In the genomic region with DNA sequence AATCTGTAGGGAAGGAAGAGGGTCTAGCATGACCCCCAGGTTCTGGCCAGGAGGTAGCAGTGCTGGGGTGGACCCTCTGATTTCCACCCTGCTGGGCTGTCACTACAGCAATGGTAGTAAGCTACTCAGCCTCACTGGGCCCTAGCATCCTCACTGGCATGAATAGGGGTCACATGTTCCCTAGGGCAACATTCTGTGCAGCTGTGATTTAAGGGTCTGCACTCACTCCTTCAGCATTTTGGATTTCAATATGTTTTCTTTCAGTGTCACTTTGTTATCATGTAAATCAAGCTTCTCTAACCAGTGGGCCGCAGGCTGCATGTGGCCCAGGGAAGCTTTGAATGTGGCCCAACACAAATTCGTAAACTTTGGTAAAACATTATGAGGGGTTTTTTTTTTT, we compare ENCODE assay signal across 20 cellular contexts. TPM values are rescaled to one million over a fixed set of nuclear protein-coding genes. Genes with fewer than 3 reads are reported as not detected.
DNase-seq lines count a peak whose midpoint lies in the region; ATAC-seq and TF ChIP-seq lines count a peak whose summit lies in the region.
"Had no signal": no experiment of that assay in that cellular context is flagged by ENCODE, and none has a peak within 500 bp of the region (broad histone marks: within the 10 kb centered on the region; RNA-seq: fewer than 3 reads in every experiment).

No MANE protein-coding gene starts in this region.

- H3K27me3 ChIP-seq in GM23338 (ENCODE audit: insufficient read depth): no peaks in the 10 kb centered on the region
- H3K27me3 ChIP-seq: foreskin keratinocyte had no signal

- DNase-seq in GM23338 (ENCODE audit: low spot score) (peak; percentile 15), medulla oblongata (ENCODE audit: extremely low spot score) (peak; percentile 53), NCI-H2081 (lab: John Stamatoyannopoulos, UW) (no peak), GM20000 (ENCODE audit: low spot score) (no peak), KBM-7 (no peak)
- DNase-seq: activated CD4-positive, alpha-beta T cell treated with anti-CD3 and anti-CD28 coated beads, Interleukin-2, amount 50 U/mL, for 4 hours; activated naive CD4-positive, alpha-beta T cell treated with anti-CD3 and anti-CD28 coated beads for 36 hours; activated T-cell treated with anti-CD3 and anti-CD28 coated beads for 4 hours; Caco-2; foreskin keratinocyte; Kasumi-1; NCI-H1105; NCI-H524 treated with DMSO at 0.1 percent for 48 hours; SHP77 had no signal

- no peak for ATAC-seq in GM23338
- ATAC-seq in HG03457 (IDR thresholded peaks at IDR 0.05; ENCODE audit: unreplicated experiment): no peak
- ATAC-seq: foreskin keratinocyte had no signal

- H3K4me1 Mint-ChIP-seq in GM23338: peaks cover 46% of the 10 kb centered on the region

- H3K27ac ChIP-seq in GM23338 (ENCODE audit: low read depth): no peak overlapping the region
- peak overlapping the region; percentile 69 for H3K27ac ChIP-seq in cingulate gyrus (ENCODE audit: low read depth, low read length)
- peak overlapping the region; percentile 95 for H3K27ac ChIP-seq in temporal lobe (ENCODE audit: low read depth, low read length)
- H3K27ac ChIP-seq: foreskin keratinocyte, parathyroid adenoma had no signal

- no peak overlapping the region for H2AFZ ChIP-seq in GM23338
- H2AFZ ChIP-seq: parathyroid adenoma had no signal

- no peaks in the 10 kb centered on the region for H3F3A ChIP-seq in GM23338 (replicated peaks; ENCODE audit: low read depth)

- H3K9me2 ChIP-seq in GM23338 (ENCODE audit: insufficient read depth): no peaks in the 10 kb centered on the region

- H3K4me3 ChIP-seq in GM23338: no peak overlapping the region
- H3K4me3 ChIP-seq: coronary artery had no signal

- H3K4me3 Mint-ChIP-seq in GM23338: no peak overlapping the region
- H3K4me3 Mint-ChIP-seq: activated naive CD4-positive, alpha-beta T cell treated with anti-CD3 and anti-CD28 coated beads for 36 hours; T-helper 1 cell treated with Interleukin-12 subunit alpha and Interleukin-12 subunit beta and Interleukin-4 antibody, amounts not matched to agents 30 μg/mL and 1 μg/mL, for 36 hours had no signal

- no peaks in the 10 kb centered on the region for H3K36me3 ChIP-seq in GM23338 (ENCODE audit: insufficient read depth)

- H3K4me1 ChIP-seq in GM23338 (ENCODE audit: insufficient read depth): peaks cover 28% of the 10 kb centered on the region
- H3K4me1 ChIP-seq: foreskin keratinocyte had no signal

- H3K79me2 ChIP-seq in GM23338 (replicated peaks; ENCODE audit: insufficient read depth): peaks cover 44% of the 10 kb centered on the region

- in situ Hi-C loops in KBM-7 (cut with MboI; ENCODE audit: low pct_unique_long_range_greater_than_20kb, low sequenced_read_pairs): no loop called here

- H3K4me2 ChIP-seq in GM23338: 0 out of 2 replicates have a peak overlapping the region, but pooled peaks have one; percentile 34

- H3K9me3 Mint-ChIP-seq in GM23338: no peaks in the 10 kb centered on the region
- H3K9me3 Mint-ChIP-seq: activated naive CD4-positive, alpha-beta T cell treated with anti-CD3 and anti-CD28 coated beads for 36 hours; T-helper 1 cell treated with Interleukin-12 subunit alpha and Interleukin-12 subunit beta and Interleukin-4 antibody, amounts not matched to agents 30 μg/mL and 1 μg/mL, for 36 hours had no signal

- no peaks in the 10 kb centered on the region for H4K20me1 ChIP-seq in GM23338 (replicated peaks; ENCODE audit: insufficient read depth)

- peaks cover 3% of the 10 kb centered on the region for H3K27me3 Mint-ChIP-seq in GM23338 (ENCODE audit: insufficient read depth, low read depth, poor library complexity)

- no peak for TF ChIP-seq CTCF in GM23338 (conservative IDR thresholded peaks at IDR 0.05; ENCODE audit: low read depth in 2 of 2)
- TF ChIP-seq CTCF in GM20000 (IDR thresholded peaks at IDR 0.05; ENCODE audit: extremely low read depth, missing control alignments): no peak

- H3K27ac Mint-ChIP-seq in GM23338: peak overlapping the region; percentile 30; the same call in 1 of the 2 replicates
- H3K27ac Mint-ChIP-seq: activated naive CD4-positive, alpha-beta T cell treated with anti-CD3 and anti-CD28 coated beads for 36 hours had no signal

- H3K36me3 Mint-ChIP-seq in GM23338 (ENCODE audit: low read depth): no peaks in the 10 kb centered on the region

TF ChIP-seq in GM23338, 12 proteins besides CTCF, POLR2A, EP300 and RAD21:
- no peak for TF ChIP-seq STAT1 (IDR thresholded peaks at IDR 0.05; ENCODE audit: unreplicated experiment)
- no peak for TF ChIP-seq EZH2phosphoT487 (IDR thresholded peaks at IDR 0.05; ENCODE audit: unreplicated experiment)
- TF ChIP-seq ZNF114 (CRISPR knock-in tag; IDR thresholded peaks at IDR 0.05): no peak
- TF ChIP-seq EZH2 (IDR thresholded peaks at IDR 0.05; ENCODE audit: low read depth, unreplicated experiment): no peak
- TF ChIP-seq, protein P1, sequence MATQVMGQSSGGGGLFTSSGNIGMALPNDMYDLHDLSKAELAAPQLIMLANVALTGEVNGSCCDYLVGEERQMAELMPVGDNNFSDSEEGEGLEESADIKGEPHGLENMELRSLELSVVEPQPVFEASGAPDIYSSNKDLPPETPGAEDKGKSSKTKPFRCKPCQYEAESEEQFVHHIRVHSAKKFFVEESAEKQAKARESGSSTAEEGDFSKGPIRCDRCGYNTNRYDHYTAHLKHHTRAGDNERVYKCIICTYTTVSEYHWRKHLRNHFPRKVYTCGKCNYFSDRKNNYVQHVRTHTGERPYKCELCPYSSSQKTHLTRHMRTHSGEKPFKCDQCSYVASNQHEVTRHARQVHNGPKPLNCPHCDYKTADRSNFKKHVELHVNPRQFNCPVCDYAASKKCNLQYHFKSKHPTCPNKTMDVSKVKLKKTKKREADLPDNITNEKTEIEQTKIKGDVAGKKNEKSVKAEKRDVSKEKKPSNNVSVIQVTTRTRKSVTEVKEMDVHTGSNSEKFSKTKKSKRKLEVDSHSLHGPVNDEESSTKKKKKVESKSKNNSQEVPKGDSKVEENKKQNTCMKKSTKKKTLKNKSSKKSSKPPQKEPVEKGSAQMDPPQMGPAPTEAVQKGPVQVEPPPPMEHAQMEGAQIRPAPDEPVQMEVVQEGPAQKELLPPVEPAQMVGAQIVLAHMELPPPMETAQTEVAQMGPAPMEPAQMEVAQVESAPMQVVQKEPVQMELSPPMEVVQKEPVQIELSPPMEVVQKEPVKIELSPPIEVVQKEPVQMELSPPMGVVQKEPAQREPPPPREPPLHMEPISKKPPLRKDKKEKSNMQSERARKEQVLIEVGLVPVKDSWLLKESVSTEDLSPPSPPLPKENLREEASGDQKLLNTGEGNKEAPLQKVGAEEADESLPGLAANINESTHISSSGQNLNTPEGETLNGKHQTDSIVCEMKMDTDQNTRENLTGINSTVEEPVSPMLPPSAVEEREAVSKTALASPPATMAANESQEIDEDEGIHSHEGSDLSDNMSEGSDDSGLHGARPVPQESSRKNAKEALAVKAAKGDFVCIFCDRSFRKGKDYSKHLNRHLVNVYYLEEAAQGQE (IDR thresholded peaks at IDR 0.05; ENCODE audit: unreplicated experiment): no peak

RNA-seq across cellular contexts. Expression of a gene that starts 57.8 kb away (rescaled TPM):
- total RNA-seq in GM23338 (2014; rRNA removed; shearing (Covaris generic)): 41.0 and 45.7 TPM in 2 replicates
- polyA plus RNA-seq in GM23338 (2016; fragmentation: Nextera tagmentation; extraction: Ambion mirVana): 8.3 and 11.9 TPM in 2 replicates
- 23.1 TPM for total RNA-seq in temporal lobe

Comparison
In these comparisons a context has a peak if more than half of its experiments do, and no peak if none do; other contexts are left out.
1. DNase-seq: peak in GM23338 (single experiment) and medulla oblongata (single experiment); none in NCI-H2081 (0 of 2), GM20000 (single experiment) and KBM-7 (single experiment).